In genomic region chr16:14186007-14186953, GRCh38 we compare ENCODE assay signal across 8 cellular contexts.
DNase-seq lines count a peak whose midpoint lies in the region; ATAC-seq lines count a peak whose summit lies in the region.

No MANE protein-coding gene starts in this region.

- H3K9me3 Mint-ChIP-seq in activated T-cell treated with anti-CD3 and anti-CD28 coated beads, Interleukin-2, amount 50 U/mL, for 72 hours: no peaks in the 10 kb centered on the region

- peak; percentile 25 to 52 for DNase-seq in activated T-cell treated with anti-CD3 and anti-CD28 coated beads, Interleukin-2, amount 50 U/mL, for 72 hours
- no peak for DNase-seq in activated T-cell treated with anti-CD3 and anti-CD28 coated beads, Interleukin-2, amount 50 U/mL, for 1 hour
- peak; percentile 69 for DNase-seq in RPMI7951 (ENCODE audit: low read depth)

- H3K9me3 ChIP-seq in muscle layer of duodenum (ENCODE audit: control insufficient read depth in 1 of 2, low read length in 2 of 2): no peaks in the 10 kb centered on the region

- H3K4me3 Mint-ChIP-seq in activated T-cell treated with anti-CD3 and anti-CD28 coated beads, Interleukin-2, amount 50 U/mL, for 72 hours: peak overlapping the region; percentile 65 to 74

- no peaks in the 10 kb centered on the region for H3K36me3 Mint-ChIP-seq in activated T-cell treated with anti-CD3 and anti-CD28 coated beads, Interleukin-2, amount 50 U/mL, for 72 hours (ENCODE audit: insufficient read depth in 2 of 2)

- H3K27me3 ChIP-seq in muscle layer of duodenum (ENCODE audit: low read depth, low read length): no peaks in the 10 kb centered on the region

- H3K4me1 ChIP-seq in muscle layer of duodenum (ENCODE audit: control insufficient read depth in 1 of 2, insufficient read depth in 2 of 2, low read length in 2 of 2): peaks cover 0 to 17% of the 10 kb centered on the region in 2 donors

- H3K27ac ChIP-seq in muscle layer of duodenum (ENCODE audit: low read length): peak overlapping the region; percentile 70

- H3K27ac Mint-ChIP-seq in activated T-cell treated with anti-CD3 and anti-CD28 coated beads, Interleukin-2, amount 50 U/mL, for 72 hours: peak overlapping the region; percentile 54

- peak; percentile 99 for ATAC-seq in activated T-cell treated with anti-CD3 and anti-CD28 coated beads, Interleukin-2, amount 50 U/mL, for 72 hours (replicated peaks in 1 of 2)
- ATAC-seq in esophagus mucosa (peak; percentile 23), GM21367 (IDR thresholded peaks at IDR 0.05; ENCODE audit: unreplicated experiment) (no peak), HG03175 (IDR thresholded peaks at IDR 0.05; ENCODE audit: unreplicated experiment) (no peak), HG02885 (IDR thresholded peaks at IDR 0.05; ENCODE audit: poor library complexity, unreplicated experiment) (no peak)

- peak overlapping the region; percentile 20 to 47 for H3K4me3 ChIP-seq in muscle layer of duodenum (ENCODE audit: low read depth in 1 of 2, low read length in 2 of 2)

- H3K36me3 ChIP-seq in muscle layer of duodenum (ENCODE audit: control insufficient read depth in 1 of 2, insufficient read depth in 2 of 2, low read length in 2 of 2): no peaks in the 10 kb centered on the region

- peaks cover 36% of the 10 kb centered on the region for H3K4me1 Mint-ChIP-seq in activated T-cell treated with anti-CD3 and anti-CD28 coated beads, Interleukin-2, amount 50 U/mL, for 72 hours (ENCODE audit: low read depth)

- H3K27me3 Mint-ChIP-seq in activated T-cell treated with anti-CD3 and anti-CD28 coated beads, Interleukin-2, amount 50 U/mL, for 72 hours (ENCODE audit: low read depth): no peaks in the 10 kb centered on the region

Comparison
In these comparisons a context has a peak if more than half of its experiments do, and no peak if none do; other contexts are left out.
1. ATAC-seq: peak in activated T-cell treated with anti-CD3 and anti-CD28 coated beads, Interleukin-2, amount 50 U/mL, for 72 hours (2 of 2) and esophagus mucosa (single experiment); none in GM21367 (single experiment), HG03175 (single experiment) and HG02885 (single experiment).